ENCODE assay signal across 18 cellular contexts in the genomic region with DNA sequence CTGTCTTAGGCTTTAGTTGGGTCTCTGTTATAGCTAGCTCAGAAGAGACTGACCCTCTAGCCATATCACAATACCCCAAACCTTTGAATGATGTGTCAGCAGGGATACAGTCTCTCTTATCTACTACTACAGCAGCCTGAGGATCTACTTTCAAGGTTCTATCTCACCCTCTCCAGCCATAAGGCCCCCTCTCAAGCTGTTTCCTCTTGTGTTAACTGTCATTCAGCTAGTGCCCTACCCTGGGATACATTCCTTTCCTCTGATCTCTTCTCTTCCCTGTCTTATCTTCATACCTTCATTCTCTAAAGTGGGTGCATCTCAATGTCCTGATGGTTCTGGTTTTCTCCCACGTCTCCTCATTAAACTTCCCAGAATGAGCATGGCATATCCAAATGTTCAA.
DNase-seq lines count a peak whose midpoint lies in the region; ATAC-seq, FAIRE-seq and TF ChIP-seq lines count a peak whose summit lies in the region.
"Had no signal": no experiment of that assay in that cellular context is flagged by ENCODE, and none has a peak within 500 bp of the region (broad histone marks: within the 10 kb centered on the region; RNA-seq: fewer than 3 reads in every experiment).

No MANE protein-coding gene starts in this region.

- H3K36me3 ChIP-seq in K562 (ENCODE audit: control insufficient read depth, insufficient read depth, low read length) = no peaks in the 10 kb centered on the region
- H3K36me3 ChIP-seq in mesodermal cell (ENCODE audit: control insufficient read depth, insufficient read depth, low read length) = no peaks in the 10 kb centered on the region

- H4K20me1 ChIP-seq in K562 (replicated peaks; ENCODE audit: control insufficient read depth, insufficient read depth, low read length) = no peaks in the 10 kb centered on the region

- no peak overlapping the region for H3K4me2 ChIP-seq in K562 (ENCODE audit: insufficient read depth, low read length)

- in situ Hi-C loops in K562 (cut with MboI) = no loop called here

- H2AFZ ChIP-seq in K562 (ENCODE audit: low read depth, low read length) = no peak overlapping the region

- TF ChIP-seq POLR2A in K562 (conservative IDR thresholded peaks at IDR 0.05) = no peak

- H3K9ac ChIP-seq in K562 (ENCODE audit: insufficient read depth in 1 of 2, low read depth in 2 of 2, low read length in 2 of 2) = no peak overlapping the region

- no TSS peak for BruUV-seq in K562 (replicated peaks; lab: Mats Ljungman, UMichigan)

- POLR2A ChIA-PET in K562 (lab: Yijun Ruan, JAX) = no interaction called here

- TF ChIP-seq CTCF in K562 (IDR thresholded peaks at IDR 0.05 in 2 of 3, conservative IDR thresholded peaks at IDR 0.05 in 1 of 3; ENCODE audit: insufficient read depth in 2 of 3, low read depth in 1 of 3, low read length in 3 of 3) = no peak

- H3K79me2 ChIP-seq in K562 (ENCODE audit: control insufficient read depth, insufficient read depth, low read length) = no peaks in the 10 kb centered on the region

- TF ChIP-seq RAD21 in K562 (CRISPR knock-in tag; conservative IDR thresholded peaks at IDR 0.05 in 1 of 2, IDR thresholded peaks at IDR 0.05 in 1 of 2) = no peak

- peak; percentile 55 for DNase-seq in DMS 273 (lab: John Stamatoyannopoulos, UW; ENCODE audit: unreplicated experiment)
- DNase-seq in DMS 273 treated with DMSO at 0.1 percent for 48 hours (lab: John Stamatoyannopoulos, UW) = no peak
- peak; percentile 44 for DNase-seq in OCI-M2 (lab: John Stamatoyannopoulos, UW; ENCODE audit: unreplicated experiment)
- DNase-seq in K562 (ENCODE audit: extremely low read depth in 1 of 4, low spot score in 3 of 4) = no peak
- no peak for DNase-seq in HTR-8/SVneo (ENCODE audit: insufficient read length, low spot score)
- no peak for DNase-seq in stimulated activated CD8-positive, alpha-beta memory T cell treated with anti-CD3 and anti-CD28 coated beads, Interleukin-4, amount 100 ng/mL, for 48 hours
- DNase-seq: Caco-2; CD8-positive, alpha-beta T cell; DMS79; HCEC 1CT; HFFc6; IMR-90 had no signal

- no peaks in the 10 kb centered on the region for H3K9me3 ChIP-seq in K562 (replicated peaks; ENCODE audit: control insufficient read depth, insufficient read depth, low read depth, low read length)
- no peaks in the 10 kb centered on the region for H3K9me3 ChIP-seq in mesodermal cell (ENCODE audit: control insufficient read depth, low read length)
- H3K9me3 ChIP-seq: Caco-2 had no signal

- H3K9me1 ChIP-seq in K562 (ENCODE audit: control insufficient read depth, insufficient read depth, low read length) = no peaks in the 10 kb centered on the region

- CTCF ChIA-PET in K562 (lab: Yijun Ruan, JAX; ENCODE audit: low intra/inter-chr PET ratio) = no interaction called here

- H3K4me1 ChIP-seq in K562 (replicated peaks in 1 of 2; ENCODE audit: control insufficient read depth in 2 of 2, insufficient read depth in 2 of 2, low read length in 2 of 2) (no peaks in the 10 kb centered on the region), mesodermal cell (ENCODE audit: control insufficient read depth, insufficient read depth, low read length, poor library complexity, severe bottlenecking) (no peaks in the 10 kb centered on the region)
- H3K4me1 ChIP-seq: Caco-2 had no signal

- H3K27ac ChIP-seq in K562 (ENCODE audit: extremely low read depth, low read depth, low read length) = no peak overlapping the region
- H3K27ac ChIP-seq in mesodermal cell (ENCODE audit: low read depth, low read length, severe bottlenecking) = peak overlapping the region; percentile 26
- H3K27ac ChIP-seq: 22Rv1, HL-60 had no signal

- FAIRE-seq in K562 (lab: Jason Lieb, UNC) (no peak), HTR-8/SVneo (lab: Jason Lieb, UNC) (no peak)
- FAIRE-seq: GM12878, GM18507 had no signal

- intact Hi-C loops in K562 (cut with micrococcal nuclease) = no loop called here

- no peak overlapping the region for H3K4me3 ChIP-seq in K562
- no peak overlapping the region for H3K4me3 ChIP-seq in mesodermal cell (ENCODE audit: extremely low read depth, insufficient read depth, low read length, poor library complexity, severe bottlenecking)
- H3K4me3 ChIP-seq: GM12878 had no signal

- H3K27me3 ChIP-seq in K562 (ENCODE audit: control insufficient read depth in 2 of 2, insufficient read depth in 2 of 2, low read length in 2 of 2) = no peaks in the 10 kb centered on the region

- ATAC-seq in K562 (no peak), HG02763 (IDR thresholded peaks at IDR 0.05; ENCODE audit: unreplicated experiment) (no peak)
- ATAC-seq: CD8-positive, alpha-beta T cell; GM12878 had no signal

- 0% methylated on average over 1 of the region's 1 CpG for WGBS in K562 (ENCODE audit: insufficient coverage, low coverage, missing lambda C conversion rate)
- WGBS in mesodermal cell (ENCODE audit: insufficient coverage in 2 of 2), 2 experiments = 58 to 73% methylated on average over 1 of the region's 1 CpG

- TF ChIP-seq EP300 in K562 (IDR thresholded peaks at IDR 0.05; ENCODE audit: low read length) = no peak

TF ChIP-seq in K562, 482 proteins besides CTCF, POLR2A, EP300 and RAD21:
- TF ChIP-seq CBFA2T3 (IDR thresholded peaks at IDR 0.05) = peak; percentile 44
- no peak for TF ChIP-seq SETDB1 (IDR thresholded peaks at IDR 0.05; ENCODE audit: low read length)
- no peak for TF ChIP-seq ARHGAP35 (IDR thresholded peaks at IDR 0.05; ENCODE audit: partially characterized antibody)
- 0 out of 2 replicates have a peak, but pooled peaks have one; percentile 25 for TF ChIP-seq CBFA2T2 (conservative IDR thresholded peaks at IDR 0.05)

Comparison
In these comparisons a context has a peak if more than half of its experiments do, and no peak if none do; other contexts are left out.
1. DNase-seq: peak in DMS 273 (single experiment) and OCI-M2 (single experiment); none in DMS 273 treated with DMSO at 0.1 percent for 48 hours (single experiment), K562 (0 of 4), HTR-8/SVneo (single experiment) and stimulated activated CD8-positive, alpha-beta memory T cell treated with anti-CD3 and anti-CD28 coated beads, Interleukin-4, amount 100 ng/mL, for 48 hours (single experiment).